In the genomic region with DNA sequence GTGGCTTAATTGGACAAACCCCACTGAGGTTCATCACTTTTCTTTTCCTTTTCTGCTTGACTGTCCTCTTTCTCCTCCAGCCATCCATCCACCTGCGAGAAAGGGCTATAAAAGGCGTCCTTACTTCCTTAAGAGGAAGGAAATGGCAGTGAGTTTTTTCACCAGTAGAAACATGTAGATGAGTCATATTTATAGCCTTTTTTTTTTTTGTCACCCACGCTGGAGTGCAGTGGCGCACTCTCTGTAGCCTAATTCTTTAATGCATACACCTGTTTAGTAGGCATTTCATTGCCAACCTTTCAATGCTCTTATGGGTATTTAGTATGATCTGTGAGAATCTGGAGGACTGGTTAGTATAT, we compare ENCODE assay signal across 8 cellular contexts. TPM values are rescaled to one million over a fixed set of nuclear protein-coding genes. Genes with fewer than 3 reads are reported as not detected.
A peak's percentile ranks its signal among the peaks of the same experiment; 100 is the strongest.
DNase-seq lines count a peak whose midpoint lies in the region; ATAC-seq lines count a peak whose summit lies in the region.
"Had no signal": no experiment of that assay in that cellular context is flagged by ENCODE, and none has a peak within 500 bp of the region (broad histone marks: within the 10 kb centered on the region; RNA-seq: fewer than 3 reads in every experiment).

No MANE protein-coding gene starts in this region.

- H3K4me3 ChIP-seq in trophoblast cell (ENCODE audit: low read depth, low read length): no peak overlapping the region
- no peak overlapping the region for H3K4me3 ChIP-seq in HAP-1
- H3K4me3 ChIP-seq: SK-N-MC had no signal

- H2BK12ac ChIP-seq in trophoblast cell (ENCODE audit: low read length): peak overlapping the region; percentile 78

- in situ Hi-C loops in HAP-1 (cut with MboI; ENCODE audit: low sequenced_read_pairs): no loop called here

- H3K4me3 Mint-ChIP-seq in activated T-helper 2 cell treated with anti-CD3 and anti-CD28 coated beads, Interferon-gamma antibody, Interleukin-2, Interleukin-4, amounts not matched to agents 10 μg/mL and 5 μg/mL and 100 μg/mL, durations not matched to agents 14 hours and 24 hours and 36 hours (ENCODE audit: low read depth): peak overlapping the region; percentile 14

- intact Hi-C loops in activated T-helper 2 cell treated with anti-CD3 and anti-CD28 coated beads, Interferon-gamma antibody, Interleukin-2, Interleukin-4, amounts not matched to agents 10 μg/mL and 5 μg/mL and 100 μg/mL, durations not matched to agents 14 hours and 24 hours and 36 hours (cut with micrococcal nuclease): loop anchor here (2.0 kb wide), 1 partner anchor 16 kb away; the partner anchor contains the start of gene IFNGR1

- H3K4me2 ChIP-seq in trophoblast cell (ENCODE audit: low read length): no peak overlapping the region

- no peak overlapping the region for H2AFZ ChIP-seq in trophoblast cell (ENCODE audit: insufficient read depth, low read length, poor library complexity)

- H3K4me1 ChIP-seq in trophoblast cell (ENCODE audit: control insufficient read depth in 1 of 2, insufficient read depth in 2 of 2, low read length in 2 of 2): peaks cover 9 to 18% of the 10 kb centered on the region in 2 experiments
- peaks cover 6% of the 10 kb centered on the region; the same call in 1 of the 2 replicates for H3K4me1 ChIP-seq in HAP-1

- no peak overlapping the region for H3K4ac ChIP-seq in trophoblast cell (ENCODE audit: low read depth, low read length)

- peaks cover 4% of the 10 kb centered on the region for H3K27me3 Mint-ChIP-seq in activated T-helper 2 cell treated with anti-CD3 and anti-CD28 coated beads, Interferon-gamma antibody, Interleukin-2, Interleukin-4, amounts not matched to agents 10 μg/mL and 5 μg/mL and 100 μg/mL, durations not matched to agents 14 hours and 24 hours and 36 hours (ENCODE audit: low read depth)

- H3K79me2 ChIP-seq in trophoblast cell (ENCODE audit: control insufficient read depth, insufficient read depth, low read length, poor library complexity): no peaks in the 10 kb centered on the region

- H3K9me3 ChIP-seq in trophoblast cell (ENCODE audit: insufficient read depth, low read depth, low read length) (no peaks in the 10 kb centered on the region), HAP-1 (0 out of 2 replicates have a peak, but pooled peaks cover 3% of the 10 kb centered on the region)

- peaks cover 40% of the 10 kb centered on the region for H3K4me1 Mint-ChIP-seq in activated T-helper 2 cell treated with anti-CD3 and anti-CD28 coated beads, Interferon-gamma antibody, Interleukin-2, Interleukin-4, amounts not matched to agents 10 μg/mL and 5 μg/mL and 100 μg/mL, durations not matched to agents 14 hours and 24 hours and 36 hours (ENCODE audit: low read depth)

- H3K79me1 ChIP-seq in trophoblast cell (ENCODE audit: low read length): peaks cover 25% of the 10 kb centered on the region

- H3K18ac ChIP-seq in trophoblast cell (ENCODE audit: low read length): no peak overlapping the region

- no peak overlapping the region for H2AK5ac ChIP-seq in trophoblast cell (ENCODE audit: low read length)

- ATAC-seq in GM19351 (IDR thresholded peaks at IDR 0.05; ENCODE audit: unreplicated experiment): peak; percentile 79
- ATAC-seq in HG03442 (IDR thresholded peaks at IDR 0.05; ENCODE audit: unreplicated experiment): peak; percentile 78

- no peak for DNase-seq in activated T-helper 2 cell treated with anti-CD3 and anti-CD28 coated beads, Interferon-gamma antibody, Interleukin-2, Interleukin-4, amounts not matched to agents 10 μg/mL and 5 μg/mL and 100 μg/mL, durations not matched to agents 14 hours and 24 hours and 36 hours (ENCODE audit: low spot score)
- DNase-seq in trophoblast cell (peak in 1 of 2 donors; percentile 27), 8988T (no peak), HAP-1 (ENCODE audit: low spot score in 2 of 2) (no peak), NCI-H1436 (lab: John Stamatoyannopoulos, UW) (no peak)

- no peak overlapping the region for H4K12ac ChIP-seq in trophoblast cell (ENCODE audit: low read depth, low read length)

- no peak overlapping the region for H4K91ac ChIP-seq in trophoblast cell (ENCODE audit: low read depth, low read length)

- no peak overlapping the region for H3K27ac ChIP-seq in trophoblast cell (ENCODE audit: low read depth, low read length)

- no peaks in the 10 kb centered on the region for H3K27me3 ChIP-seq in trophoblast cell (ENCODE audit: insufficient read depth, low read length)
- H3K27me3 ChIP-seq in HAP-1 (ENCODE audit: low read depth): 0 out of 2 replicates have a peak, but pooled peaks cover 3% of the 10 kb centered on the region

- H2BK120ac ChIP-seq in trophoblast cell (ENCODE audit: insufficient read depth, low read length, poor library complexity): no peak overlapping the region

- WGBS in trophoblast cell (ENCODE audit: extremely low coverage, insufficient coverage, insufficient read length): no CpG with 5 or more reads among the region's 4 CpGs

- H4K8ac ChIP-seq in trophoblast cell (ENCODE audit: low read depth, low read length): no peak overlapping the region

- no peak overlapping the region for H3K14ac ChIP-seq in trophoblast cell (ENCODE audit: low read length)

- no peaks in the 10 kb centered on the region for H3K36me3 Mint-ChIP-seq in activated T-helper 2 cell treated with anti-CD3 and anti-CD28 coated beads, Interferon-gamma antibody, Interleukin-2, Interleukin-4, amounts not matched to agents 10 μg/mL and 5 μg/mL and 100 μg/mL, durations not matched to agents 14 hours and 24 hours and 36 hours (ENCODE audit: low read depth)

- no peaks in the 10 kb centered on the region for H3K36me3 ChIP-seq in trophoblast cell (ENCODE audit: control insufficient read depth in 1 of 2, insufficient read depth in 2 of 2, low read length in 2 of 2)
- no peaks in the 10 kb centered on the region for H3K36me3 ChIP-seq in HAP-1 (replicated peaks)

- no peak overlapping the region for H2BK5ac ChIP-seq in trophoblast cell (ENCODE audit: low read depth, low read length, poor library complexity)

- peaks cover 14% of the 10 kb centered on the region for H3K9me3 Mint-ChIP-seq in activated T-helper 2 cell treated with anti-CD3 and anti-CD28 coated beads, Interferon-gamma antibody, Interleukin-2, Interleukin-4, amounts not matched to agents 10 μg/mL and 5 μg/mL and 100 μg/mL, durations not matched to agents 14 hours and 24 hours and 36 hours

- H3K27ac Mint-ChIP-seq in activated T-helper 2 cell treated with anti-CD3 and anti-CD28 coated beads, Interferon-gamma antibody, Interleukin-2, Interleukin-4, amounts not matched to agents 10 μg/mL and 5 μg/mL and 100 μg/mL, durations not matched to agents 14 hours and 24 hours and 36 hours: no peak overlapping the region

- H3K23ac ChIP-seq in trophoblast cell (ENCODE audit: low read length): no peak overlapping the region

- no peak overlapping the region for H3K9ac ChIP-seq in trophoblast cell (ENCODE audit: low read length)

RNA-seq across cellular contexts. Expression of gene IFNGR1, which starts 15.3 kb away (rescaled TPM):
- total RNA-seq in activated T-helper 2 cell treated with anti-CD3 and anti-CD28 coated beads, Interferon-gamma antibody, Interleukin-2, Interleukin-4, amounts not matched to agents 10 μg/mL and 5 μg/mL and 100 μg/mL, durations not matched to agents 14 hours and 24 hours and 36 hours: 22.2 and 26.2 TPM in 2 replicates
- polyA plus RNA-seq in trophoblast cell (2013): 58.0 and 62.9 TPM in 2 replicates
